ENCODE assay signal across 28 cellular contexts in the genomic region with DNA sequence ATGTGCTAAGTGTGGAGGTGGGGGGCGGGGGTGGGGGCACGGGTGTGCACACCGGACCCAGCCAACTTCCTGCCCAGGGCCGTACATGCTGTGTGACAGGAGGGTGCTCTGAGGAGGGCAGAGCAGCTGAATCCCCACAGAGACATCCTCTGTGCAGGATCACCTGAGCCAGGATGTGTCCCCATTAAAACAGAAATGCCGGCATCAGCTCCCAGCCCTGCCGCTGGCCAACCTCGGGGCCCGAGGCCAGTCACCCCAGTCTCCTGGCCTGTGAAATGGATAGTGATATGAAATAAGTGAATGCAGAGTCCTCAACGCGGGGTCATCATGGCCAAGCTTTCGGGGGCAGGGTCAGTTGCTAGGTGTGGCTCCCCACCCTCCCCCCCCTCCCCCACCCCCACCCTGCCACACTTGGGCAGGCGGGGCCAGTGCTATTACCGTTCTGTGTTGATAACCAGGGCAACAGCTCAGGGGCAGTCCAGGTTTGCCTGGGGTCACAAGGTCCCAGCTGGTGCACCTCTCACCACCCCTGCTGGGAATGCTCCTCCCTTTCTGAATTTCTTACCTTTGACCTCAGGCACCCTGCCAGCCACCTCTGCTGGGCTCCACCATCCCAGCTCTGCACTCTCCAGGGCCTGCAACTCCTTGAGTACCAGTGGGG.
"Had no signal": no experiment of that assay in that cellular context is flagged by ENCODE, and none has a peak within 500 bp of the region (broad histone marks: within the 10 kb centered on the region; RNA-seq: fewer than 3 reads in every experiment).

No MANE protein-coding gene starts in this region.

- H3K9me3 ChIP-seq: body of pancreas, breast epithelium, Peyer's patch, SJSA1, SK-N-SH had no signal

- H3K36me3 ChIP-seq: breast epithelium, Peyer's patch, SJSA1 had no signal

- H3K4me1 Mint-ChIP-seq: activated naive CD8-positive, alpha-beta T cell treated with anti-CD3 and anti-CD28 coated beads for 36 hours; activated T-helper 17 cell treated with anti-CD3 and anti-CD28 coated beads, Interleukin-2, amount 50 U/mL, for 72 hours had no signal

- H3K4me3 Mint-ChIP-seq: activated CD4-positive, alpha-beta T cell treated with anti-CD3 and anti-CD28 coated beads, Interleukin-2, amount 10 ng/mL, durations not matched to agents 24 days and 14 days; activated CD8-positive, alpha-beta T cell treated with anti-CD3 and anti-CD28 coated beads for 36 hours; activated naive CD8-positive, alpha-beta T cell treated with anti-CD3 and anti-CD28 coated beads for 36 hours; activated T-cell treated with anti-CD3 and anti-CD28 coated beads, Interleukin-2, amount 50 U/mL, for 72 hours; activated T-helper 17 cell treated with anti-CD3 and anti-CD28 coated beads, Interleukin-2, amount 50 U/mL, for 72 hours; T-helper 1 cell treated with Interleukin-12 subunit alpha and Interleukin-12 subunit beta and Interleukin-4 antibody, amounts not matched to agents 30 μg/mL and 1 μg/mL, for 36 hours; T-helper 2 cell treated with Interferon-gamma antibody and Interleukin-4, amounts not matched to agents 5 μg/mL and 100 μg/mL, for 36 hours had no signal

- H3K4me2 ChIP-seq: SK-N-SH had no signal

- H3K9me2 ChIP-seq: SK-N-SH had no signal

- H3K9me3 Mint-ChIP-seq: activated CD4-positive, alpha-beta T cell treated with anti-CD3 and anti-CD28 coated beads, Interleukin-2, amount 10 ng/mL, durations not matched to agents 24 days and 14 days; activated CD8-positive, alpha-beta T cell treated with anti-CD3 and anti-CD28 coated beads for 36 hours; activated naive CD8-positive, alpha-beta T cell treated with anti-CD3 and anti-CD28 coated beads for 36 hours; T-helper 1 cell treated with Interleukin-12 subunit alpha and Interleukin-12 subunit beta and Interleukin-4 antibody, amounts not matched to agents 30 μg/mL and 1 μg/mL, for 36 hours; T-helper 2 cell treated with Interferon-gamma antibody and Interleukin-4, amounts not matched to agents 5 μg/mL and 100 μg/mL, for 36 hours had no signal

- H3K27me3 ChIP-seq: body of pancreas, breast epithelium, Peyer's patch had no signal

- ATAC-seq: activated CD8-positive, alpha-beta T cell treated with anti-CD3 and anti-CD28 coated beads for 36 hours; body of pancreas; PC-3 had no signal

- H3K27ac Mint-ChIP-seq: activated CD4-positive, alpha-beta T cell treated with anti-CD3 and anti-CD28 coated beads, Interleukin-2, amount 10 ng/mL, durations not matched to agents 24 days and 14 days; activated CD8-positive, alpha-beta T cell treated with anti-CD3 and anti-CD28 coated beads for 36 hours; activated naive CD8-positive, alpha-beta T cell treated with anti-CD3 and anti-CD28 coated beads for 36 hours; activated T-cell treated with anti-CD3 and anti-CD28 coated beads, Interleukin-2, amount 50 U/mL, for 72 hours; activated T-helper 17 cell treated with anti-CD3 and anti-CD28 coated beads, Interleukin-2, amount 50 U/mL, for 72 hours; T-helper 1 cell treated with Interleukin-12 subunit alpha and Interleukin-12 subunit beta and Interleukin-4 antibody, amounts not matched to agents 30 μg/mL and 1 μg/mL, for 36 hours; T-helper 2 cell treated with Interferon-gamma antibody and Interleukin-4, amounts not matched to agents 5 μg/mL and 100 μg/mL, for 36 hours had no signal

- H3K4me3 ChIP-seq: body of pancreas, breast epithelium, Peyer's patch, SJSA1 had no signal

- H3K9ac ChIP-seq: SK-N-SH had no signal

- H3K36me3 Mint-ChIP-seq: activated naive CD8-positive, alpha-beta T cell treated with anti-CD3 and anti-CD28 coated beads for 36 hours had no signal

- H3K27ac ChIP-seq: body of pancreas, breast epithelium, Peyer's patch, SJSA1 had no signal

- H3K27me3 Mint-ChIP-seq: activated CD4-positive, alpha-beta T cell treated with anti-CD3 and anti-CD28 coated beads, Interleukin-2, amount 10 ng/mL, durations not matched to agents 24 days and 14 days; activated CD8-positive, alpha-beta T cell treated with anti-CD3 and anti-CD28 coated beads for 36 hours; activated naive CD8-positive, alpha-beta T cell treated with anti-CD3 and anti-CD28 coated beads for 36 hours had no signal

- DNase-seq: activated CD4-positive, alpha-beta T cell treated with anti-CD3 and anti-CD28 coated beads, Interleukin-2, amount 10 ng/mL, durations not matched to agents 24 days and 14 days; activated CD4-positive, alpha-beta T cell treated with anti-CD3 and anti-CD28 coated beads, Interleukin-2, amount 50 U/mL, for 4 hours; activated CD8-positive, alpha-beta T cell treated with anti-CD3 and anti-CD28 coated beads for 36 hours; activated effector memory CD4-positive, alpha-beta T cell treated with anti-CD3 and anti-CD28 coated beads, Interleukin-2, amount 50 U/mL, for 16 hours; activated naive CD4-positive, alpha-beta T cell; activated naive CD4-positive, alpha-beta T cell treated with anti-CD3 and anti-CD28 coated beads, Interleukin-2, amount 50 U/mL, for 16 hours; activated naive CD8-positive, alpha-beta T cell treated with anti-CD3 and anti-CD28 coated beads for 36 hours; activated T-cell treated with anti-CD3 and anti-CD28 coated beads, Interleukin-2, amount 50 U/mL, for 1 hour; activated T-cell treated with anti-CD3 and anti-CD28 coated beads, Interleukin-2, amount 50 U/mL, for 72 hours; amygdala; body of pancreas; NCI-H1436 treated with DMSO at 0.1 percent for 48 hours; NCI-H1694 treated with DMSO at 0.1 percent for 48 hours; NCI-H2029; NCI-H345; NCI-H524 treated with DMSO at 0.1 percent for 48 hours; NCI-H748 treated with DMSO at 0.1 percent for 48 hours; NK-92 treated with Interleukin-12 subunit alpha and Interleukin-12 subunit beta, amount 100 ng/mL, for 24 hours; PC-3; Peyer's patch; RPMI8226; SHP77 treated with DMSO at 0.1 percent for 48 hours; SK-N-SH had no signal

- H3K4me1 ChIP-seq: body of pancreas, breast epithelium, Peyer's patch, SJSA1 had no signal
